Comparison of ENCODE assay signal across 8 cellular contexts in genomic region chr19:53865918-53866696, GRCh38. TPM values are rescaled to one million over a fixed set of nuclear protein-coding genes. Genes with fewer than 3 reads are reported as not detected.
DNase-seq lines count a peak whose midpoint lies in the region; ATAC-seq and TF ChIP-seq lines count a peak whose summit lies in the region.

No MANE protein-coding gene starts in this region.

- intact Hi-C loops in spleen (cut with DNase I; ENCODE audit: low total_unique reads) = no loop called here

- 1 to 7% (median 3%) methylated on average over 31 to 46 of the region's 46 CpGs for WGBS in spleen, 5 donors

- H3K4me1 ChIP-seq in BLaER1 (peaks cover 42% of the 10 kb centered on the region), spleen (peaks cover 19 to 62% (median 44%) of the 10 kb centered on the region in 6 donors)

- ATAC-seq in activated CD4-positive, CD25-positive, alpha-beta regulatory T cell treated with anti-CD3 and anti-CD28 coated beads, Interleukin-2, amount 50 U/mL, for 24 hours = peak; percentile 23 to 42
- ATAC-seq in omental fat pad (ENCODE audit: low FRiP score) = no peak

- H3K27me3 ChIP-seq in BLaER1 = no peaks in the 10 kb centered on the region
- peaks cover 0 to 37% (median 0%) of the 10 kb centered on the region in 7 donors for H3K27me3 ChIP-seq in spleen (replicated peaks in 1 of 7)

- H3K4me2 ChIP-seq in BLaER1 = peak overlapping the region; percentile 96

- H3K9ac ChIP-seq in BLaER1 = peak overlapping the region; percentile 78

- peaks cover 14% of the 10 kb centered on the region for H4K20me1 ChIP-seq in BLaER1

- no peak for TF ChIP-seq POLR2A in spleen (IDR thresholded peaks at IDR 0.05)

- DNase-seq in HT1080 (ENCODE audit: low read depth) = peak; percentile 44
- DNase-seq in coronary artery (ENCODE audit: low spot score) = peak; percentile 90
- peak; percentile 85 for DNase-seq in kidney tubule cell (ENCODE audit: low spot score)
- peak; percentile 92 for DNase-seq in spleen
- DNase-seq in omental fat pad (ENCODE audit: low spot score) = no peak
- DNase-seq in NCI-H1105 treated with DMSO at 0.1 percent for 48 hours (lab: John Stamatoyannopoulos, UW) = no peak

- H3K4me3 ChIP-seq in BLaER1 (peak overlapping the region; percentile 69), coronary artery (peak overlapping the region; percentile 96), spleen (peak overlapping the region; percentile 2 to 85 (median 62))

- H3K27ac ChIP-seq in BLaER1 (peak overlapping the region; percentile 81), coronary artery (peak overlapping the region; percentile 82 to 98), spleen (peak overlapping the region in 7 of 8 donors; percentile 86 to 96 (median 94))

- H3K36me3 ChIP-seq in BLaER1 (no peaks in the 10 kb centered on the region), spleen (peaks cover 0 to 3% (median 0%) of the 10 kb centered on the region in 6 donors)

- H3K9me3 ChIP-seq in BLaER1 (no peaks in the 10 kb centered on the region), spleen (no peaks in the 10 kb centered on the region)

- TF ChIP-seq CTCF in coronary artery (IDR thresholded peaks at IDR 0.05) = no peak
- TF ChIP-seq CTCF in spleen (IDR thresholded peaks at IDR 0.05 in 8 of 11, conservative IDR thresholded peaks at IDR 0.05 in 3 of 11) = peak in 2 of 11 experiments; percentile 5 to 26
- no peak for TF ChIP-seq CTCF in omental fat pad (IDR thresholded peaks at IDR 0.05)

RNA-seq across cellular contexts. Expression of gene MYADM, which starts 1.6 kb away (rescaled TPM):
- total RNA-seq in HT1080 (2014; rRNA removed; shearing (Covaris generic)) = 10.4 and 29.4 TPM in 2 replicates
- polyA plus RNA-seq in HT1080 (2015; cell fraction: cytosol; rRNA removed) = 86.0 and 102 TPM in 2 replicates
- 157 and 170 TPM in 2 replicates for polyA plus RNA-seq in HT1080 (2015; cell fraction: nucleus; rRNA removed)
- total RNA-seq in spleen (100 to 1,000 TPM in 1 of 7 donors, 10 to 100 TPM in 6; 43.1 to 146 (median 57.7) TPM), omental fat pad (100 to 1,000 TPM in 2 of 4 donors, 10 to 100 TPM in 2; 50.6 to 346 (median 97.8) TPM)
- 10 to 100 TPM in 2 of 3 donors, 1 to 10 TPM in 1; 9.1 to 22.2 (median 12.1) TPM for polyA plus RNA-seq in spleen

RNA-seq across cellular contexts. Expression of gene PRKCG, which starts 15.9 kb away (rescaled TPM):
- total RNA-seq in HT1080 (2014; rRNA removed; shearing (Covaris generic)) = 0.43 TPM in 1 of 2 replicates, not detected in the other
- 0.03 and 0.37 TPM in 2 replicates for polyA plus RNA-seq in HT1080 (2015; cell fraction: cytosol; rRNA removed)
- polyA plus RNA-seq in HT1080 (2015; cell fraction: nucleus; rRNA removed) = 0.11 and 0.23 TPM in 2 replicates
- total RNA-seq in spleen (under 1 TPM in 1 of 7 donors, not detected in 6; 0.17 TPM), omental fat pad (not detected)
- polyA plus RNA-seq in spleen = not detected

RNA-seq across cellular contexts. Expression of gene NLRP12, which starts 42.0 kb away (rescaled TPM):
- total RNA-seq in HT1080 (2014; rRNA removed; shearing (Covaris generic)) = not detected in 2 replicates
- 0.19 TPM in 2 replicates for polyA plus RNA-seq in HT1080 (2015; cell fraction: cytosol; rRNA removed)
- polyA plus RNA-seq in HT1080 (2015; cell fraction: nucleus; rRNA removed) = 0.14 and 0.33 TPM in 2 replicates
- 10 to 100 TPM in 5 of 7 donors, 1 to 10 TPM in 2; 6.9 to 29.8 (median 12.0) TPM for total RNA-seq in spleen
- 1 to 10 TPM in 2 of 3 donors, under 1 TPM in 1; 0.24 to 2.2 (median 1.1) TPM for polyA plus RNA-seq in spleen
- 1 to 10 TPM in 3 of 4 donors, under 1 TPM in 1; 0.46 to 9.6 (median 1.6) TPM for total RNA-seq in omental fat pad

RNA-seq across cellular contexts. Expression of gene CACNG7, which starts 43.0 kb away (rescaled TPM):
- not detected in 2 replicates for total RNA-seq in HT1080 (2014; rRNA removed; shearing (Covaris generic))
- 0.20 and 0.38 TPM in 2 replicates for polyA plus RNA-seq in HT1080 (2015; cell fraction: cytosol; rRNA removed)
- polyA plus RNA-seq in HT1080 (2015; cell fraction: nucleus; rRNA removed) = 0.29 and 0.32 TPM in 2 replicates
- total RNA-seq in spleen (not detected), omental fat pad (not detected)
- polyA plus RNA-seq in spleen = not detected

Comparison
In these comparisons a context has a peak if more than half of its experiments do, and no peak if none do; other contexts are left out.
1. DNase-seq: peak in HT1080 (single experiment), coronary artery (single experiment), kidney tubule cell (single experiment) and spleen (single experiment); none in omental fat pad (single experiment) and NCI-H1105 treated with DMSO at 0.1 percent for 48 hours (single experiment).
2. Peak in every context shown above with its lines, with median percentiles within 50 percentile points of each other: H3K27ac ChIP-seq and H3K4me3 ChIP-seq.